ENCODE assay signal across 14 cellular contexts in the genomic region with DNA sequence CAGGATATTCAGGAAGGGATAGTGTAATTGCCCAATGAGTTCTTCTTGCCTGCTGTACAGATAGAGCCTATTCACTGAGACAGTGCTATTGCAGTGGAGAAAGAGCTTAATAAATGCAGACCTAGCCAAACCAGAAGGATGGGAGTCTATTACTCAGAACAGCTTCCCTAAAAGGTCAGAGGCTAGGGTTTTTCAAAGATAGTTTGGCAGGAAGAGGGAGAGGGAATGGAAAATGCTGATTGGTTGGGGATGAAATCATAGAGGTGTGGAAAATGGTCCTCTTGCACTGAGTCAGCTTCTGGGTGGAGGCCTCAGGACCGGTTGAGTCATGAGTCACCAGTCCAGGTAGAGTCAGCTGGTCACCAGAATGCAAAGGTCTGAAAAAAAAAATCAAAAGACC.
A peak's percentile ranks its signal among the peaks of the same experiment; 100 is the strongest.
DNase-seq lines count a peak whose midpoint lies in the region; ATAC-seq and TF ChIP-seq lines count a peak whose summit lies in the region.
"Had no signal": no experiment of that assay in that cellular context is flagged by ENCODE, and none has a peak within 500 bp of the region (broad histone marks: within the 10 kb centered on the region; RNA-seq: fewer than 3 reads in every experiment).

No MANE protein-coding gene starts in this region.

- H2AFZ ChIP-seq in mammary epithelial cell (ENCODE audit: low read depth, low read length) = no peak overlapping the region
- H2AFZ ChIP-seq in mesenchymal stem cell (ENCODE audit: low read depth, low read length) = no peak overlapping the region

- peak overlapping the region; percentile 2 for H2BK120ac ChIP-seq in mesenchymal stem cell (ENCODE audit: low read depth, low read length)

- H3K36me3 ChIP-seq in mammary epithelial cell (ENCODE audit: insufficient read depth, low read length) (no peaks in the 10 kb centered on the region), mesenchymal stem cell (ENCODE audit: control insufficient read depth in 1 of 2, insufficient read depth in 2 of 2, low read depth in 1 of 2, low read length in 2 of 2) (no peaks in the 10 kb centered on the region)

- 0% methylated on average over 1 of the region's 1 CpG for WGBS in mammary epithelial cell (ENCODE audit: low coverage, missing lambda C conversion rate)
- WGBS in mesenchymal stem cell = no CpG with 5 or more reads among the region's 1 CpG

- TF ChIP-seq CTCF in mammary epithelial cell (conservative IDR thresholded peaks at IDR 0.05 in 1 of 2, IDR thresholded peaks at IDR 0.05 in 1 of 2; ENCODE audit: extremely low read depth in 1 of 2, insufficient read depth in 1 of 2, low read depth in 1 of 2, low read length in 2 of 2) = no peak

- H3K4me3 ChIP-seq in mammary epithelial cell (replicated peaks in 1 of 3; ENCODE audit: insufficient read depth in 1 of 3, low read depth in 2 of 3, low read length in 3 of 3) = no peak overlapping the region
- no peak overlapping the region for H3K4me3 ChIP-seq in mesenchymal stem cell (ENCODE audit: insufficient read depth in 1 of 2, low read depth in 1 of 2, low read length in 2 of 2)

- H2BK5ac ChIP-seq in mesenchymal stem cell (ENCODE audit: low read depth, low read length, poor library complexity, severe bottlenecking) = no peak overlapping the region

- H3K9me3 ChIP-seq in mammary epithelial cell (replicated peaks; ENCODE audit: insufficient read depth, low read length) = no peaks in the 10 kb centered on the region
- no peaks in the 10 kb centered on the region for H3K9me3 ChIP-seq in mesenchymal stem cell (ENCODE audit: control insufficient read depth, low read length)

- DNase-seq in DMS53 (lab: John Stamatoyannopoulos, UW) (peak; percentile 88), HT1080 (ENCODE audit: low read depth) (peak; percentile 81), mammary epithelial cell (peak; percentile 97), mesenchymal stem cell (no peak), OCI-M1 (lab: John Stamatoyannopoulos, UW) (no peak), NCI-H82 (lab: John Stamatoyannopoulos, UW) (no peak)
- DNase-seq: activated effector memory CD4-positive, alpha-beta T cell treated with Interleukin-2 at 50 U/mL for 16 hours; cerebellar nuclear complex; NCI-H1694; NCI-H69; substantia nigra had no signal

- H3K9ac ChIP-seq in mammary epithelial cell (ENCODE audit: insufficient read depth, low read length) (no peak overlapping the region), mesenchymal stem cell (ENCODE audit: low read length) (no peak overlapping the region)

- no TSS peak for BruUV-seq in mammary epithelial cell (replicated peaks; lab: Mats Ljungman, UMichigan)

- no peaks in the 10 kb centered on the region for H4K20me1 ChIP-seq in mammary epithelial cell (ENCODE audit: insufficient read depth, low read length)

- peaks cover 14% of the 10 kb centered on the region for H3K4me1 ChIP-seq in mammary epithelial cell (ENCODE audit: insufficient read depth, low read length)
- no peaks in the 10 kb centered on the region for H3K4me1 ChIP-seq in mesenchymal stem cell (ENCODE audit: control insufficient read depth, insufficient read depth, low read depth, low read length)

- H4K91ac ChIP-seq in mesenchymal stem cell (ENCODE audit: low read length) = no peak overlapping the region

- no peaks in the 10 kb centered on the region for H3K79me2 ChIP-seq in mammary epithelial cell (ENCODE audit: insufficient read depth, low read length)

- H2BK12ac ChIP-seq in mesenchymal stem cell (ENCODE audit: low read length in 2 of 2) = peak overlapping the region; percentile 49 to 59

- peak overlapping the region; percentile 22 to 24 for H3K4ac ChIP-seq in mesenchymal stem cell (ENCODE audit: low read depth in 1 of 2, low read length in 2 of 2)

- in situ Hi-C loops in mammary epithelial cell (cut with MboI; ENCODE audit: low sequenced_read_pairs in 2 of 2) = no loop called here

- H3K23ac ChIP-seq in mesenchymal stem cell (ENCODE audit: low read length in 2 of 2) = no peak overlapping the region

- H3K18ac ChIP-seq in mesenchymal stem cell (ENCODE audit: low read depth in 1 of 2, low read length in 2 of 2) = no peak overlapping the region

- no peak overlapping the region for H2AK5ac ChIP-seq in mesenchymal stem cell (ENCODE audit: low read length, severe bottlenecking)

- H3K4me2 ChIP-seq in mammary epithelial cell (ENCODE audit: insufficient read depth, low read depth, low read length) (no peak overlapping the region), mesenchymal stem cell (ENCODE audit: low read length, poor library complexity, severe bottlenecking) (no peak overlapping the region)

- CTCF ChIA-PET in mammary epithelial cell (lab: Charles Lee; ENCODE audit: low non-redundant PET) = no interaction called here

- dilution Hi-C loops in mammary epithelial cell (cut with HindIII; ENCODE audit: low sequenced_read_pairs) = no loop called here

- H3K27me3 ChIP-seq in mammary epithelial cell (ENCODE audit: insufficient read depth, low read length) = no peaks in the 10 kb centered on the region
- peaks cover 0 to 4% of the 10 kb centered on the region in 2 experiments for H3K27me3 ChIP-seq in mesenchymal stem cell (ENCODE audit: control insufficient read depth in 1 of 2, insufficient read depth in 1 of 2, low read length in 2 of 2)

- no peaks in the 10 kb centered on the region for H3K79me1 ChIP-seq in mesenchymal stem cell (replicated peaks; ENCODE audit: low read length, poor library complexity, severe bottlenecking)

- H3K14ac ChIP-seq in mesenchymal stem cell (ENCODE audit: low read length in 2 of 2) = no peak overlapping the region

- no peak overlapping the region for H2BK15ac ChIP-seq in mesenchymal stem cell (ENCODE audit: low read depth, poor library complexity, severe bottlenecking)

- intact Hi-C loops in mammary epithelial cell (cut with micrococcal nuclease) = no loop called here

- ATAC-seq in GM19351 (IDR thresholded peaks at IDR 0.05; ENCODE audit: unreplicated experiment) = no peak
- ATAC-seq in GM21381 (IDR thresholded peaks at IDR 0.05; ENCODE audit: unreplicated experiment) = no peak

- no peak overlapping the region for H4K8ac ChIP-seq in mesenchymal stem cell (ENCODE audit: low read length)

- no peak overlapping the region for H3K27ac ChIP-seq in mammary epithelial cell (ENCODE audit: insufficient read depth, low read depth, low read length)
- H3K27ac ChIP-seq in mesenchymal stem cell (ENCODE audit: low read length, poor library complexity, severe bottlenecking) = no peak overlapping the region
- H3K27ac ChIP-seq: C4-2B had no signal

Comparison
In these comparisons a context has a peak if more than half of its experiments do, and no peak if none do; other contexts are left out.
1. DNase-seq: peak in DMS53 (single experiment), HT1080 (single experiment) and mammary epithelial cell (single experiment); none in mesenchymal stem cell (single experiment), OCI-M1 (single experiment) and NCI-H82 (single experiment).